21 cellular contexts compared by ENCODE assay signal in genomic region chr10:12966067-12966466, GRCh38. TPM values are rescaled to one million over a fixed set of nuclear protein-coding genes. Genes with fewer than 3 reads are reported as not detected.
"Had no signal": no experiment of that assay in that cellular context is flagged by ENCODE, and none has a peak within 500 bp of the region (broad histone marks: within the 10 kb centered on the region; RNA-seq: fewer than 3 reads in every experiment).

No MANE protein-coding gene starts in this region.

- H3K4me1 Mint-ChIP-seq: immature natural killer cell; naive thymus-derived CD4-positive, alpha-beta T cell had no signal

- H3K4me3 Mint-ChIP-seq: activated naive CD8-positive, alpha-beta T cell; immature natural killer cell; naive thymus-derived CD4-positive, alpha-beta T cell; stimulated activated naive CD8-positive, alpha-beta T cell treated with anti-CD3 and anti-CD28 coated beads, Interleukin-15, amount 100 ng/mL, for 72 hours; WTC11 had no signal

- DNase-seq: activated CD4-positive, alpha-beta T cell treated with anti-CD3 and anti-CD28 coated beads for 4 hours; activated gamma-delta T cell treated with Interleukin-2 at 50 U/mL for 16 hours; brain microvascular endothelial cell; caudate nucleus; heart left ventricle; hypothalamus; immature natural killer cell; midbrain; naive thymus-derived CD4-positive, alpha-beta T cell; pancreas; retina; stimulated activated CD4-positive, alpha-beta T cell treated with anti-CD3 and anti-CD28 coated beads, Interleukin-12 subunit alpha, Interleukin-12 subunit beta, amount 100 ng/mL, for 4 hours; stimulated activated CD4-positive, alpha-beta T cell treated with anti-CD3 and anti-CD28 coated beads, Interleukin-4, amount 100 ng/mL, for 1 hour; stimulated activated naive CD8-positive, alpha-beta T cell treated with anti-CD3 and anti-CD28 coated beads, Interleukin-15, amount 100 ng/mL, for 72 hours; substantia nigra; thyroid gland had no signal

- H3K36me3 Mint-ChIP-seq: activated naive CD8-positive, alpha-beta T cell had no signal

- H3K36me3 ChIP-seq: brain microvascular endothelial cell, pancreas, prostate gland, thyroid gland had no signal

- H3K4me3 ChIP-seq: heart left ventricle, pancreas, prostate gland, skin epidermis, thyroid gland had no signal

- H3K9me3 ChIP-seq: pancreas, prostate gland, thyroid gland had no signal

- H3K27ac Mint-ChIP-seq: activated naive CD8-positive, alpha-beta T cell; immature natural killer cell; naive thymus-derived CD4-positive, alpha-beta T cell; stimulated activated naive CD8-positive, alpha-beta T cell treated with anti-CD3 and anti-CD28 coated beads, Interleukin-15, amount 100 ng/mL, for 72 hours; WTC11 had no signal

- ATAC-seq: heart left ventricle; naive thymus-derived CD4-positive, alpha-beta T cell; pancreas; sciatic nerve; stimulated activated naive CD8-positive, alpha-beta T cell treated with anti-CD3 and anti-CD28 coated beads, Interleukin-15, amount 100 ng/mL, for 72 hours; WTC11 had no signal

- H3K4me1 ChIP-seq: pancreas, thyroid gland had no signal

- H3K27ac ChIP-seq: brain microvascular endothelial cell, heart left ventricle, pancreas, prostate gland, skin epidermis, thyroid gland had no signal

- H3K27me3 ChIP-seq: brain microvascular endothelial cell, pancreas, thyroid gland had no signal

RNA-seq across cellular contexts. Expression of gene CCDC3, which starts 35.4 kb away (rescaled TPM):
- polyA plus RNA-seq: immature natural killer cell; naive thymus-derived CD4-positive, alpha-beta T cell had no signal
